Comparison of ENCODE assay signal across 1 cellular context in genomic region chr12:132653567-132654290, GRCh38.
TF ChIP-seq lines count a peak whose summit lies in the region.

No MANE protein-coding gene starts in this region.

TF ChIP-seq in WTC11, 78 proteins besides CTCF, POLR2A, EP300 and RAD21 (continued from another document):
- TF ChIP-seq STAT6 (CRISPR knock-in tag; conservative IDR thresholded peaks at IDR 0.05; ENCODE audit: low read depth), result no peak
- no peak for TF ChIP-seq HMGA2 (CRISPR knock-in tag; IDR thresholded peaks at IDR 0.05)
- TF ChIP-seq ESRRA (CRISPR knock-in tag; IDR thresholded peaks at IDR 0.05; ENCODE audit: borderline replicate concordance), result no peak
- TF ChIP-seq, protein P1, sequence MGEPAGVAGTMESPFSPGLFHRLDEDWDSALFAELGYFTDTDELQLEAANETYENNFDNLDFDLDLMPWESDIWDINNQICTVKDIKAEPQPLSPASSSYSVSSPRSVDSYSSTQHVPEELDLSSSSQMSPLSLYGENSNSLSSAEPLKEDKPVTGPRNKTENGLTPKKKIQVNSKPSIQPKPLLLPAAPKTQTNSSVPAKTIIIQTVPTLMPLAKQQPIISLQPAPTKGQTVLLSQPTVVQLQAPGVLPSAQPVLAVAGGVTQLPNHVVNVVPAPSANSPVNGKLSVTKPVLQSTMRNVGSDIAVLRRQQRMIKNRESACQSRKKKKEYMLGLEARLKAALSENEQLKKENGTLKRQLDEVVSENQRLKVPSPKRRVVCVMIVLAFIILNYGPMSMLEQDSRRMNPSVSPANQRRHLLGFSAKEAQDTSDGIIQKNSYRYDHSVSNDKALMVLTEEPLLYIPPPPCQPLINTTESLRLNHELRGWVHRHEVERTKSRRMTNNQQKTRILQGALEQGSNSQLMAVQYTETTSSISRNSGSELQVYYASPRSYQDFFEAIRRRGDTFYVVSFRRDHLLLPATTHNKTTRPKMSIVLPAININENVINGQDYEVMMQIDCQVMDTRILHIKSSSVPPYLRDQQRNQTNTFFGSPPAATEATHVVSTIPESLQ (CRISPR knock-in tag; IDR thresholded peaks at IDR 0.05), result no peak
- no peak for TF ChIP-seq ZNF396 (CRISPR knock-in tag; IDR thresholded peaks at IDR 0.05; ENCODE audit: borderline replicate concordance)
- TF ChIP-seq KAT7 (CRISPR knock-in tag; IDR thresholded peaks at IDR 0.05; ENCODE audit: borderline replicate concordance), result no peak
- no peak for TF ChIP-seq ZNF219 (CRISPR knock-in tag; IDR thresholded peaks at IDR 0.05; ENCODE audit: borderline replicate concordance)
- no peak for TF ChIP-seq PRDM15 (CRISPR knock-in tag; IDR thresholded peaks at IDR 0.05)
